ENCODE assay signal across 1 cellular context in the genomic region with DNA sequence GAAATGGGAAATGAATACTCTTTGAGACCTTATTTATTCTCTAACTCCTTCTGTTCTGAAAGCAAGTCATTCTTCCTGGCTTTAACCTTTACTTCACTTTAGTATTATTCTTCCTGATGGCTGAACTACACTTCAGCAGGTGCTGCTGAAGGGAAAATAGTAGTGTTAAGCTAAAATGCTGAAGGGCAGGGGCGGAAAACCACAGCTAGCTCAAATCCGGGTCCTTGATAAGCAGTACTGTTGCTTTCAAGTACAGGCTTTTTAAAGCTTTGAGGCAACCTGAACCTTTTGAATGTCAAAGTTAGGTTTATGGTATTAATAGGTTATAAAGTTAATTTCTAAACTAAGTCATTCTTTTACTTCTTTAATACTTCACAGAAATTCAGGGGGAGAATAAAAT.
TF ChIP-seq lines count a peak whose summit lies in the region.

No MANE protein-coding gene starts in this region.

TF ChIP-seq in SK-N-SH, 30 proteins besides CTCF, POLR2A, EP300 and RAD21:
- TF ChIP-seq MEF2A (IDR thresholded peaks at IDR 0.05; ENCODE audit: borderline replicate concordance, low read depth) (no peak), RCOR1 (IDR thresholded peaks at IDR 0.05; ENCODE audit: low read length) (no peak), NRF1 (IDR thresholded peaks at IDR 0.05; ENCODE audit: low read depth, low read length) (no peak), USF2 (IDR thresholded peaks at IDR 0.05; ENCODE audit: borderline replicate concordance, low read depth, low read length) (no peak), FOXM1 (IDR thresholded peaks at IDR 0.05; ENCODE audit: low read depth) (no peak), GABPA (IDR thresholded peaks at IDR 0.05; ENCODE audit: low read depth) (no peak), FOSL2 (IDR thresholded peaks at IDR 0.05; ENCODE audit: borderline replicate concordance, low read depth) (no peak)
TF ChIP-seq in SK-N-SH: peak in this region for 0.
